Comparison of ENCODE assay signal across 1 cellular context in the genomic region with DNA sequence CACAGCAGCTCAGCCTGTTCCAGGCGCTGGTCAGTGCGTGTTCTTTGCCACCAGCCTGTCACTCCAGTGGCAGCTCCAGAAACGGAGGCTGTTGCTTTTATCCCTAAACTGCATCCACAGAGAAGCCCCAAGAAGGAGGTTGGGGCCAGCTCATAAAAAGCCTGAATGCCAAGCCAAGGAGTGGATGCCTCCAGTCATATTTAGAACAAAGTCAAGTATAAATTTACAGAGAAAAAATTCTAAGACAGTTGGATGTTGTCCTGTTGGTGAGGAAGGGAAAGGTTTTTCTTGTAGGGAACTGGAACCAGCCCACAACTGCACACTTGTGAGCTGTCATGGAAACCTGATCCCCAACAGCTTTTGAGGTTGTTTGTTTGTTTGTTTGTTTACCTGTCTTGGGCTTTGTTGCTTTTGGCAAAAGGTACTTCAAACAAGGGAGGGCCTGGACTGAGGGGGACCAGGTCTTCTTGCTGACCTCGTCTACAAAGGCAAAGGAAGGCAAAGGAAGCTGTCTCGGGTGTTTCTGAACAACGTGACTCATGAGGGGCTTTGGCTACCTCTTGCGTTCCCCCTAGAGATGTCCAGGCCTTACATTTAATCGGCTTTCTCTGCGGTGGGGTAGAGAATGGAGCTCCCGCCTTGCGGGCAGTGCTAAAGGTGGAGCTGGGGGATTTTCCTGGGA.
A peak's percentile ranks its signal among the peaks of the same experiment; 100 is the strongest.
TF ChIP-seq lines count a peak whose summit lies in the region.

No MANE protein-coding gene starts in this region.

TF ChIP-seq in GM12878, 131 proteins besides CTCF, POLR2A, EP300 and RAD21:
- 0 out of 2 replicates have a peak, but pooled peaks have one; percentile 5 for TF ChIP-seq SPI1 (IDR thresholded peaks at IDR 0.05; ENCODE audit: borderline replicate concordance, insufficient read depth, low read depth, low read length)
- no peak for TF ChIP-seq ZSCAN29 (IDR thresholded peaks at IDR 0.05)
- TF ChIP-seq ZNF592 (IDR thresholded peaks at IDR 0.05): no peak
- no peak for TF ChIP-seq NR2C1 (IDR thresholded peaks at IDR 0.05)
- TF ChIP-seq CREB1 (IDR thresholded peaks at IDR 0.05; ENCODE audit: low read depth): no peak
